2 cellular contexts compared by ENCODE assay signal in the genomic region with DNA sequence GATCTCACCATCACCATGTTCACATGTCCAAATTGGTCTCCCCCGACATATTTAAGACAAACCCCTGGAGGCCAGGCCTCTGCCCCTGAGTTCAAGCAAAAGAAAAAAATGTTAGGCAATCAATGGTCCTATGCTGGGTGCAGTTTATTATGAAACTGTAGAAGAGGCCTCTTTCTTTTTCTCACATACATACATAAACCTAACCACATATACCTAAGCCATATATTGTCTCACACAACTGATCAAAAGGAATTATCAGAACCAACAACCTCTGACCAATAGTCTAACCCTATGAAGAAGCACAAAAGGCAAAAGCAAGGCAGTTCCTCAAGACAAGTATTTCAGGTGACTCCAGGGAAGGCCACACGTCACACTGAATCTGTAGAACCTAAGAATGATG.
TF ChIP-seq lines count a peak whose summit lies in the region.

No MANE protein-coding gene starts in this region.

TF ChIP-seq in IMR-90, 13 proteins besides CTCF, POLR2A, EP300 and RAD21:
- no peak for TF ChIP-seq FOS (IDR thresholded peaks at IDR 0.05; ENCODE audit: low read depth, low read length)
- no peak for TF ChIP-seq MAFK (IDR thresholded peaks at IDR 0.05; ENCODE audit: low read depth, low read length)
- TF ChIP-seq, protein P1, sequence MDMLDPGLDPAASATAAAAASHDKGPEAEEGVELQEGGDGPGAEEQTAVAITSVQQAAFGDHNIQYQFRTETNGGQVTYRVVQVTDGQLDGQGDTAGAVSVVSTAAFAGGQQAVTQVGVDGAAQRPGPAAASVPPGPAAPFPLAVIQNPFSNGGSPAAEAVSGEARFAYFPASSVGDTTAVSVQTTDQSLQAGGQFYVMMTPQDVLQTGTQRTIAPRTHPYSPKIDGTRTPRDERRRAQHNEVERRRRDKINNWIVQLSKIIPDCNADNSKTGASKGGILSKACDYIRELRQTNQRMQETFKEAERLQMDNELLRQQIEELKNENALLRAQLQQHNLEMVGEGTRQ (IDR thresholded peaks at IDR 0.05; ENCODE audit: low read depth, low read length): no peak
- no peak for TF ChIP-seq MXI1 (IDR thresholded peaks at IDR 0.05; ENCODE audit: borderline replicate concordance, low read depth, low read length)
- no peak for TF ChIP-seq CHD1 (IDR thresholded peaks at IDR 0.05; ENCODE audit: low read depth, low read length)
- no peak for TF ChIP-seq RCOR1 (IDR thresholded peaks at IDR 0.05; ENCODE audit: insufficient replicate concordance, low read length)
- TF ChIP-seq SMC3 (IDR thresholded peaks at IDR 0.05; ENCODE audit: low read depth, low read length): no peak
- no peak for TF ChIP-seq NFE2L2 (IDR thresholded peaks at IDR 0.05; ENCODE audit: low read depth, low read length)
- TF ChIP-seq, protein P2, sequence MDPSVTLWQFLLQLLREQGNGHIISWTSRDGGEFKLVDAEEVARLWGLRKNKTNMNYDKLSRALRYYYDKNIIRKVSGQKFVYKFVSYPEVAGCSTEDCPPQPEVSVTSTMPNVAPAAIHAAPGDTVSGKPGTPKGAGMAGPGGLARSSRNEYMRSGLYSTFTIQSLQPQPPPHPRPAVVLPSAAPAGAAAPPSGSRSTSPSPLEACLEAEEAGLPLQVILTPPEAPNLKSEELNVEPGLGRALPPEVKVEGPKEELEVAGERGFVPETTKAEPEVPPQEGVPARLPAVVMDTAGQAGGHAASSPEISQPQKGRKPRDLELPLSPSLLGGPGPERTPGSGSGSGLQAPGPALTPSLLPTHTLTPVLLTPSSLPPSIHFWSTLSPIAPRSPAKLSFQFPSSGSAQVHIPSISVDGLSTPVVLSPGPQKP (IDR thresholded peaks at IDR 0.05; ENCODE audit: borderline replicate concordance, low read depth, low read length): no peak
- no peak for TF ChIP-seq BHLHE40 (IDR thresholded peaks at IDR 0.05; ENCODE audit: low read depth, low read length)
- TF ChIP-seq RFX5 (IDR thresholded peaks at IDR 0.05; ENCODE audit: low read depth, low read length): no peak
- no peak for TF ChIP-seq CEBPB (IDR thresholded peaks at IDR 0.05; ENCODE audit: low read depth, low read length)
- TF ChIP-seq MAZ (IDR thresholded peaks at IDR 0.05; ENCODE audit: borderline replicate concordance, low read depth, low read length): no peak
TF ChIP-seq in IMR-90: peak in this region for 0.

TF ChIP-seq in GM12878, 131 proteins besides CTCF, POLR2A, EP300 and RAD21:
- TF ChIP-seq IKZF1 (conservative IDR thresholded peaks at IDR 0.05) (0 out of 2 replicates have a peak, but pooled peaks have one; percentile 6), NR2F1 (conservative IDR thresholded peaks at IDR 0.05) (peak; percentile 50; the same call in 1 of the 2 replicates), RCOR1 (conservative IDR thresholded peaks at IDR 0.05; ENCODE audit: low read depth, low read length) (no peak), ZNF384 (IDR thresholded peaks at IDR 0.05; ENCODE audit: borderline replicate concordance, low read depth, low read length) (no peak), TCF3 (IDR thresholded peaks at IDR 0.05; ENCODE audit: borderline replicate concordance, insufficient read depth, low read depth, low read length) (no peak), RB1 (IDR thresholded peaks at IDR 0.05; ENCODE audit: borderline replicate concordance) (no peak), ZNF207 (IDR thresholded peaks at IDR 0.05; ENCODE audit: borderline replicate concordance) (no peak), RFX5 (IDR thresholded peaks at IDR 0.05; ENCODE audit: low read depth, low read length) (no peak), SREBF1 (IDR thresholded peaks at IDR 0.05; ENCODE audit: low read length) (no peak), BACH1 (IDR thresholded peaks at IDR 0.05; ENCODE audit: borderline replicate concordance) (no peak), EED (IDR thresholded peaks at IDR 0.05; ENCODE audit: low read depth) (no peak), HCFC1 (IDR thresholded peaks at IDR 0.05; ENCODE audit: low read length) (no peak), RUNX3 (IDR thresholded peaks at IDR 0.05; ENCODE audit: low read length) (peak; percentile 56; the same call in 1 of the 2 replicates), MXI1 (IDR thresholded peaks at IDR 0.05; ENCODE audit: low read depth, low read length) (no peak)
- TF ChIP-seq, protein P3, sequence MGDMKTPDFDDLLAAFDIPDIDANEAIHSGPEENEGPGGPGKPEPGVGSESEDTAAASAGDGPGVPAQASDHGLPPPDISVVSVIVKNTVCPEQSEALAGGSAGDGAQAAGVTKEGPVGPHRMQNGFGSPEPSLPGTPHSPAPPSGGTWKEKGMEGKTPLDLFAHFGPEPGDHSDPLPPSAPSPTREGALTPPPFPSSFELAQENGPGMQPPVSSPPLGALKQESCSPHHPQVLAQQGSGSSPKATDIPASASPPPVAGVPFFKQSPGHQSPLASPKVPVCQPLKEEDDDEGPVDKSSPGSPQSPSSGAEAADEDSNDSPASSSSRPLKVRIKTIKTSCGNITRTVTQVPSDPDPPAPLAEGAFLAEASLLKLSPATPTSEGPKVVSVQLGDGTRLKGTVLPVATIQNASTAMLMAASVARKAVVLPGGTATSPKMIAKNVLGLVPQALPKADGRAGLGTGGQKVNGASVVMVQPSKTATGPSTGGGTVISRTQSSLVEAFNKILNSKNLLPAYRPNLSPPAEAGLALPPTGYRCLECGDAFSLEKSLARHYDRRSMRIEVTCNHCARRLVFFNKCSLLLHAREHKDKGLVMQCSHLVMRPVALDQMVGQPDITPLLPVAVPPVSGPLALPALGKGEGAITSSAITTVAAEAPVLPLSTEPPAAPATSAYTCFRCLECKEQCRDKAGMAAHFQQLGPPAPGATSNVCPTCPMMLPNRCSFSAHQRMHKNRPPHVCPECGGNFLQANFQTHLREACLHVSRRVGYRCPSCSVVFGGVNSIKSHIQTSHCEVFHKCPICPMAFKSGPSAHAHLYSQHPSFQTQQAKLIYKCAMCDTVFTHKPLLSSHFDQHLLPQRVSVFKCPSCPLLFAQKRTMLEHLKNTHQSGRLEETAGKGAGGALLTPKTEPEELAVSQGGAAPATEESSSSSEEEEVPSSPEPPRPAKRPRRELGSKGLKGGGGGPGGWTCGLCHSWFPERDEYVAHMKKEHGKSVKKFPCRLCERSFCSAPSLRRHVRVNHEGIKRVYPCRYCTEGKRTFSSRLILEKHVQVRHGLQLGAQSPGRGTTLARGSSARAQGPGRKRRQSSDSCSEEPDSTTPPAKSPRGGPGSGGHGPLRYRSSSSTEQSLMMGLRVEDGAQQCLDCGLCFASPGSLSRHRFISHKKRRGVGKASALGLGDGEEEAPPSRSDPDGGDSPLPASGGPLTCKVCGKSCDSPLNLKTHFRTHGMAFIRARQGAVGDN (IDR thresholded peaks at IDR 0.05): peak; percentile 67; the same call in 1 of the 2 replicates
- TF ChIP-seq, protein P4, sequence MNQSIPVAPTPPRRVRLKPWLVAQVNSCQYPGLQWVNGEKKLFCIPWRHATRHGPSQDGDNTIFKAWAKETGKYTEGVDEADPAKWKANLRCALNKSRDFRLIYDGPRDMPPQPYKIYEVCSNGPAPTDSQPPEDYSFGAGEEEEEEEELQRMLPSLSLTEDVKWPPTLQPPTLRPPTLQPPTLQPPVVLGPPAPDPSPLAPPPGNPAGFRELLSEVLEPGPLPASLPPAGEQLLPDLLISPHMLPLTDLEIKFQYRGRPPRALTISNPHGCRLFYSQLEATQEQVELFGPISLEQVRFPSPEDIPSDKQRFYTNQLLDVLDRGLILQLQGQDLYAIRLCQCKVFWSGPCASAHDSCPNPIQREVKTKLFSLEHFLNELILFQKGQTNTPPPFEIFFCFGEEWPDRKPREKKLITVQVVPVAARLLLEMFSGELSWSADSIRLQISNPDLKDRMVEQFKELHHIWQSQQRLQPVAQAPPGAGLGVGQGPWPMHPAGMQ (IDR thresholded peaks at IDR 0.05; ENCODE audit: borderline replicate concordance): no peak
- TF ChIP-seq, protein P5, sequence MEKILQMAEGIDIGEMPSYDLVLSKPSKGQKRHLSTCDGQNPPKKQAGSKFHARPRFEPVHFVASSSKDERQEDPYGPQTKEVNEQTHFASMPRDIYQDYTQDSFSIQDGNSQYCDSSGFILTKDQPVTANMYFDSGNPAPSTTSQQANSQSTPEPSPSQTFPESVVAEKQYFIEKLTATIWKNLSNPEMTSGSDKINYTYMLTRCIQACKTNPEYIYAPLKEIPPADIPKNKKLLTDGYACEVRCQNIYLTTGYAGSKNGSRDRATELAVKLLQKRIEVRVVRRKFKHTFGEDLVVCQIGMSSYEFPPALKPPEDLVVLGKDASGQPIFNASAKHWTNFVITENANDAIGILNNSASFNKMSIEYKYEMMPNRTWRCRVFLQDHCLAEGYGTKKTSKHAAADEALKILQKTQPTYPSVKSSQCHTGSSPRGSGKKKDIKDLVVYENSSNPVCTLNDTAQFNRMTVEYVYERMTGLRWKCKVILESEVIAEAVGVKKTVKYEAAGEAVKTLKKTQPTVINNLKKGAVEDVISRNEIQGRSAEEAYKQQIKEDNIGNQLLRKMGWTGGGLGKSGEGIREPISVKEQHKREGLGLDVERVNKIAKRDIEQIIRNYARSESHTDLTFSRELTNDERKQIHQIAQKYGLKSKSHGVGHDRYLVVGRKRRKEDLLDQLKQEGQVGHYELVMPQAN (conservative IDR thresholded peaks at IDR 0.05): no peak
- TF ChIP-seq, protein P6, sequence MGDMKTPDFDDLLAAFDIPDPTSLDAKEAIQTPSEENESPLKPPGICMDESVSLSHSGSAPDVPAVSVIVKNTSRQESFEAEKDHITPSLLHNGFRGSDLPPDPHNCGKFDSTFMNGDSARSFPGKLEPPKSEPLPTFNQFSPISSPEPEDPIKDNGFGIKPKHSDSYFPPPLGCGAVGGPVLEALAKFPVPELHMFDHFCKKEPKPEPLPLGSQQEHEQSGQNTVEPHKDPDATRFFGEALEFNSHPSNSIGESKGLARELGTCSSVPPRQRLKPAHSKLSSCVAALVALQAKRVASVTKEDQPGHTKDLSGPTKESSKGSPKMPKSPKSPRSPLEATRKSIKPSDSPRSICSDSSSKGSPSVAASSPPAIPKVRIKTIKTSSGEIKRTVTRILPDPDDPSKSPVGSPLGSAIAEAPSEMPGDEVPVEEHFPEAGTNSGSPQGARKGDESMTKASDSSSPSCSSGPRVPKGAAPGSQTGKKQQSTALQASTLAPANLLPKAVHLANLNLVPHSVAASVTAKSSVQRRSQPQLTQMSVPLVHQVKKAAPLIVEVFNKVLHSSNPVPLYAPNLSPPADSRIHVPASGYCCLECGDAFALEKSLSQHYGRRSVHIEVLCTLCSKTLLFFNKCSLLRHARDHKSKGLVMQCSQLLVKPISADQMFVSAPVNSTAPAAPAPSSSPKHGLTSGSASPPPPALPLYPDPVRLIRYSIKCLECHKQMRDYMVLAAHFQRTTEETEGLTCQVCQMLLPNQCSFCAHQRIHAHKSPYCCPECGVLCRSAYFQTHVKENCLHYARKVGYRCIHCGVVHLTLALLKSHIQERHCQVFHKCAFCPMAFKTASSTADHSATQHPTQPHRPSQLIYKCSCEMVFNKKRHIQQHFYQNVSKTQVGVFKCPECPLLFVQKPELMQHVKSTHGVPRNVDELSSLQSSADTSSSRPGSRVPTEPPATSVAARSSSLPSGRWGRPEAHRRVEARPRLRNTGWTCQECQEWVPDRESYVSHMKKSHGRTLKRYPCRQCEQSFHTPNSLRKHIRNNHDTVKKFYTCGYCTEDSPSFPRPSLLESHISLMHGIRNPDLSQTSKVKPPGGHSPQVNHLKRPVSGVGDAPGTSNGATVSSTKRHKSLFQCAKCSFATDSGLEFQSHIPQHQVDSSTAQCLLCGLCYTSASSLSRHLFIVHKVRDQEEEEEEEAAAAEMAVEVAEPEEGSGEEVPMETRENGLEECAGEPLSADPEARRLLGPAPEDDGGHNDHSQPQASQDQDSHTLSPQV (IDR thresholded peaks at IDR 0.05): no peak
- TF ChIP-seq, protein P7, sequence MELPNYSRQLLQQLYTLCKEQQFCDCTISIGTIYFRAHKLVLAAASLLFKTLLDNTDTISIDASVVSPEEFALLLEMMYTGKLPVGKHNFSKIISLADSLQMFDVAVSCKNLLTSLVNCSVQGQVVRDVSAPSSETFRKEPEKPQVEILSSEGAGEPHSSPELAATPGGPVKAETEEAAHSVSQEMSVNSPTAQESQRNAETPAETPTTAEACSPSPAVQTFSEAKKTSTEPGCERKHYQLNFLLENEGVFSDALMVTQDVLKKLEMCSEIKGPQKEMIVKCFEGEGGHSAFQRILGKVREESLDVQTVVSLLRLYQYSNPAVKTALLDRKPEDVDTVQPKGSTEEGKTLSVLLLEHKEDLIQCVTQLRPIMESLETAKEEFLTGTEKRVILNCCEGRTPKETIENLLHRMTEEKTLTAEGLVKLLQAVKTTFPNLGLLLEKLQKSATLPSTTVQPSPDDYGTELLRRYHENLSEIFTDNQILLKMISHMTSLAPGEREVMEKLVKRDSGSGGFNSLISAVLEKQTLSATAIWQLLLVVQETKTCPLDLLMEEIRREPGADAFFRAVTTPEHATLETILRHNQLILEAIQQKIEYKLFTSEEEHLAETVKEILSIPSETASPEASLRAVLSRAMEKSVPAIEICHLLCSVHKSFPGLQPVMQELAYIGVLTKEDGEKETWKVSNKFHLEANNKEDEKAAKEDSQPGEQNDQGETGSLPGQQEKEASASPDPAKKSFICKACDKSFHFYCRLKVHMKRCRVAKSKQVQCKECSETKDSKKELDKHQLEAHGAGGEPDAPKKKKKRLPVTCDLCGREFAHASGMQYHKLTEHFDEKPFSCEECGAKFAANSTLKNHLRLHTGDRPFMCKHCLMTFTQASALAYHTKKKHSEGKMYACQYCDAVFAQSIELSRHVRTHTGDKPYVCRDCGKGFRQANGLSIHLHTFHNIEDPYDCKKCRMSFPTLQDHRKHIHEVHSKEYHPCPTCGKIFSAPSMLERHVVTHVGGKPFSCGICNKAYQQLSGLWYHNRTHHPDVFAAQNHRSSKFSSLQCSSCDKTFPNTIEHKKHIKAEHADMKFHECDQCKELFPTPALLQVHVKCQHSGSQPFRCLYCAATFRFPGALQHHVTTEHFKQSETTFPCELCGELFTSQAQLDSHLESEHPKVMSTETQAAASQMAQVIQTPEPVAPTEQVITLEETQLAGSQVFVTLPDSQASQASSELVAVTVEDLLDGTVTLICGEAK (IDR thresholded peaks at IDR 0.05; ENCODE audit: borderline replicate concordance): no peak
